ENCODE assay signal across 1 cellular context in the genomic region with DNA sequence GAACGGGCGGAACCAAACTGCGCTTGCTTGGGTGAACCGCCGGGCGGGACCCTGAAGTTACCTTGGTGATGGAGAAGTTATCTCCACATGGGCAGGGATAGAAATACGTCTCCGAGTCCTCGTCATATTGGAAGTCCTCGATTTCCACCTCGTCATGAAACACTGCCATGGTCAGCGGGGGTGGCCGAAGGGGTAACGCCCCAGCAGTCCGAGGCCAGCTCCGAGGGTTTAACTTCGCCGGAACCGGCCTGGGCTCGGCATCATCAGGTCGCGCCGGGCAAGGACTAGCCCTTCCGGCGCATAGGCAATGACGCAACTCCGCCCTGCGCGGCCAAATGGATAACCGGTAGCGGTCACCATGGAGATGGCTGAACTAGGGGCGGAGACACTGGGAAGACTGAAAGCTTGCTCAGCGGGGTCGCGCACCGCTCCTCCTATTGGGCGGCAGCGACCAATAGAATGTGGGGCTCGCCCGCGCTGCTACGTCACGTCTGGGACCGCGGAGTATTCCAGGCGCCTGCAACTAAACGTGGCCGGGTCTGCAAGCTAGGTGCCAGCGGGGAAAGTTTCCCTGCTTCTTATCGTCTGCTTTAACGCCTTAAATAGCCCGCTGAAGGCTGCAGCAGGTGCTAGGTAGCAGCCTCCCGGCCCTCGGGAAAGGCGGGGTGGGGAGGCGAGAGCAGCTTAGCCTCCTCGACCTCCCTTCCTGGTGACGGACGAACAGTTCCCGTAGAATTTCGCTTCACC.
A peak's percentile ranks its signal among the peaks of the same experiment; 100 is the strongest.
TF ChIP-seq lines count a peak whose summit lies in the region.

Gene DPH3, minus strand, starts transcription at position 236 of the 747 bp plus-strand sequence. Its CDS starts 67 bp downstream, at position 169.
A gene with protein sequence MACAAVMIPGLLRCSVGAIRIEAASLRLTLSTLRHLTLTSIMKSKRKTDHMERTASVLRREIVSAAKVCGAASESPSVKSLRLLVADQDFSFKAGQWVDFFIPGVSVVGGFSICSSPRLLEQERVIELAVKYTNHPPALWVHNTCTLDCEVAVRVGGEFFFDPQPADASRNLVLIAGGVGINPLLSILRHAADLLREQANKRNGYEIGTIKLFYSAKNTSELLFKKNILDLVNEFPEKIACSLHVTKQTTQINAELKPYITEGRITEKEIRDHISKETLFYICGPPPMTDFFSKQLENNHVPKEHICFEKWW (plus strand): TSS at position 505 of the 747 bp plus-strand sequence. CDS start 5,741 bp downstream, outside the sequence.

TF ChIP-seq in K562, 482 proteins besides CTCF, POLR2A, EP300 and RAD21 (continued from another document and continues in another):
- TF ChIP-seq BMI1 (IDR thresholded peaks at IDR 0.05; ENCODE audit: low read length) (peak; percentile 29; the same call in 1 of the 2 replicates), NFXL1 (CRISPR knock-in tag; IDR thresholded peaks at IDR 0.05) (0 out of 2 replicates have a peak, but pooled peaks have one; percentile 29), FOXM1 (IDR thresholded peaks at IDR 0.05; ENCODE audit: low read depth) (no peak), FOXM1 (CRISPR knock-in tag; IDR thresholded peaks at IDR 0.05; ENCODE audit: low read depth) (0 out of 2 replicates have a peak, but pooled peaks have one; percentile 54), SP2 (IDR thresholded peaks at IDR 0.05; ENCODE audit: extremely low read depth, low read depth, low read length, poor library complexity, severe bottlenecking) (peak; percentile 9), CAMTA2 (CRISPR knock-in tag; conservative IDR thresholded peaks at IDR 0.05) (no peak), RBFOX2 (IDR thresholded peaks at IDR 0.05; ENCODE audit: low read depth, low read length) (peak; percentile 97), RBM14 (IDR thresholded peaks at IDR 0.05; ENCODE audit: borderline replicate concordance, insufficient read depth, low read depth, low read length) (no peak), ZFX (CRISPR knock-in tag; IDR thresholded peaks at IDR 0.05) (peak; percentile 43; the same call in 1 of the 2 replicates), ZNF583 (CRISPR knock-in tag; IDR thresholded peaks at IDR 0.05) (peak; percentile 81), YY1 (IDR thresholded peaks at IDR 0.05; ENCODE audit: borderline replicate concordance in 1 of 3, control insufficient read depth in 1 of 3, extremely low read depth in 1 of 3, insufficient read depth in 3 of 3, insufficient read length in 1 of 3, insufficient replicate concordance in 2 of 3, low read depth in 1 of 3, low read length in 2 of 3) (peak in 2 of 3 experiments; percentile 56 to 72), CBX8 (IDR thresholded peaks at IDR 0.05; ENCODE audit: borderline replicate concordance, extremely low read depth, low read depth, low read length, poor library complexity, severe bottlenecking) (no peak), CXXC5 (CRISPR knock-in tag; IDR thresholded peaks at IDR 0.05) (peak; percentile 93), NR2F6 (CRISPR knock-in tag; IDR thresholded peaks at IDR 0.05) (peak; percentile 36; the same call in 1 of the 2 replicates), JUN (IDR thresholded peaks at IDR 0.05; ENCODE audit: borderline replicate concordance, low read depth, low read length) (peak; percentile 73), JUN (CRISPR knock-in tag; IDR thresholded peaks at IDR 0.05; ENCODE audit: borderline replicate concordance) (peak; percentile 91), HNRNPL (IDR thresholded peaks at IDR 0.05; ENCODE audit: low read depth, low read length) (no peak), ZNF232 (CRISPR knock-in tag; IDR thresholded peaks at IDR 0.05) (no peak), ZNF586 (CRISPR knock-in tag; conservative IDR thresholded peaks at IDR 0.05) (no peak), PHF20 (IDR thresholded peaks at IDR 0.05; ENCODE audit: partially characterized antibody) (peak; percentile 96), HLTF (IDR thresholded peaks at IDR 0.05) (no peak), ETV5 (CRISPR knock-in tag; IDR thresholded peaks at IDR 0.05; ENCODE audit: low read depth) (peak; percentile 81), TRIM24 (IDR thresholded peaks at IDR 0.05) (peak in 1 of 2 experiments; percentile 54; a peak in 1 of 4 replicates), SAFB2 (IDR thresholded peaks at IDR 0.05; ENCODE audit: borderline replicate concordance, low read depth, low read length, severe bottlenecking) (no peak), ZNF324 (CRISPR knock-in tag; IDR thresholded peaks at IDR 0.05) (peak; percentile 24; the same call in 1 of the 2 replicates), SMAD2 (IDR thresholded peaks at IDR 0.05; ENCODE audit: low read depth, low read length) (no peak), ETV1 (tag; conservative IDR thresholded peaks at IDR 0.05; ENCODE audit: low read depth) (peak; percentile 79), FOS (IDR thresholded peaks at IDR 0.05; ENCODE audit: extremely low read depth, insufficient read length) (peak; percentile 73), ZNF707 (CRISPR knock-in tag; conservative IDR thresholded peaks at IDR 0.05) (0 out of 2 replicates have a peak, but pooled peaks have one; percentile 15), ZBTB1 (CRISPR knock-in tag; IDR thresholded peaks at IDR 0.05; ENCODE audit: borderline replicate concordance, low read depth) (peak; percentile 70; the same call in 1 of the 2 replicates), TAF7 (tag; IDR thresholded peaks at IDR 0.05) (peak; percentile 61; the same call in 1 of the 2 replicates), MCM7 (IDR thresholded peaks at IDR 0.05) (no peak), ZNF3 (CRISPR knock-in tag; IDR thresholded peaks at IDR 0.05) (no peak), POLR2H (tag; IDR thresholded peaks at IDR 0.05; ENCODE audit: low read depth) (peak; percentile 79), HNRNPLL (IDR thresholded peaks at IDR 0.05; ENCODE audit: low read depth, low read length, poor library complexity, severe bottlenecking) (peak; percentile 72), HMGN3 (IDR thresholded peaks at IDR 0.05; ENCODE audit: borderline replicate concordance, extremely low read depth, insufficient read length, low read depth, low read length) (peak; percentile 68), ZBTB8A (IDR thresholded peaks at IDR 0.05; ENCODE audit: partially characterized antibody) (no peak), ZNF785 (CRISPR knock-in tag; IDR thresholded peaks at IDR 0.05) (no peak)
- TF ChIP-seq, protein P1, sequence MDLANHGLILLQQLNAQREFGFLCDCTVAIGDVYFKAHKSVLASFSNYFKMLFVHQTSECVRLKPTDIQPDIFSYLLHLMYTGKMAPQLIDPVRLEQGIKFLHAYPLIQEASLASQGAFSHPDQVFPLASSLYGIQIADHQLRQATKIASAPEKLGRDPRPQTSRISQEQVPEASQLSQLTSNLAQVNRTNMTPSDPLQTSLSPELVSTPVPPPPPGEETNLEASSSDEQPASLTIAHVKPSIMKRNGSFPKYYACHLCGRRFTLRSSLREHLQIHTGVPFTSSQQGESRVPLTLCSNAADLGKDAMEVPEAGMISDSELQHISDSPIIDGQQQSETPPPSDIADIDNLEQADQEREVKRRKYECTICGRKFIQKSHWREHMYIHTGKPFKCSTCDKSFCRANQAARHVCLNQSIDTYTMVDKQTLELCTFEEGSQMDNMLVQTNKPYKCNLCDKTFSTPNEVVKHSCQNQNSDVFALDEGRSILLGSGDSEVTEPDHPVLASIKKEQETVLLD (IDR thresholded peaks at IDR 0.05) = 0 out of 2 replicates have a peak, but pooled peaks have one; percentile 24
- TF ChIP-seq, protein P2, sequence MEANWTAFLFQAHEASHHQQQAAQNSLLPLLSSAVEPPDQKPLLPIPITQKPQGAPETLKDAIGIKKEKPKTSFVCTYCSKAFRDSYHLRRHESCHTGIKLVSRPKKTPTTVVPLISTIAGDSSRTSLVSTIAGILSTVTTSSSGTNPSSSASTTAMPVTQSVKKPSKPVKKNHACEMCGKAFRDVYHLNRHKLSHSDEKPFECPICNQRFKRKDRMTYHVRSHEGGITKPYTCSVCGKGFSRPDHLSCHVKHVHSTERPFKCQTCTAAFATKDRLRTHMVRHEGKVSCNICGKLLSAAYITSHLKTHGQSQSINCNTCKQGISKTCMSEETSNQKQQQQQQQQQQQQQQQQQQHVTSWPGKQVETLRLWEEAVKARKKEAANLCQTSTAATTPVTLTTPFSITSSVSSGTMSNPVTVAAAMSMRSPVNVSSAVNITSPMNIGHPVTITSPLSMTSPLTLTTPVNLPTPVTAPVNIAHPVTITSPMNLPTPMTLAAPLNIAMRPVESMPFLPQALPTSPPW (CRISPR knock-in tag; IDR thresholded peaks at IDR 0.05) = peak; percentile 11
- TF ChIP-seq, protein P3, sequence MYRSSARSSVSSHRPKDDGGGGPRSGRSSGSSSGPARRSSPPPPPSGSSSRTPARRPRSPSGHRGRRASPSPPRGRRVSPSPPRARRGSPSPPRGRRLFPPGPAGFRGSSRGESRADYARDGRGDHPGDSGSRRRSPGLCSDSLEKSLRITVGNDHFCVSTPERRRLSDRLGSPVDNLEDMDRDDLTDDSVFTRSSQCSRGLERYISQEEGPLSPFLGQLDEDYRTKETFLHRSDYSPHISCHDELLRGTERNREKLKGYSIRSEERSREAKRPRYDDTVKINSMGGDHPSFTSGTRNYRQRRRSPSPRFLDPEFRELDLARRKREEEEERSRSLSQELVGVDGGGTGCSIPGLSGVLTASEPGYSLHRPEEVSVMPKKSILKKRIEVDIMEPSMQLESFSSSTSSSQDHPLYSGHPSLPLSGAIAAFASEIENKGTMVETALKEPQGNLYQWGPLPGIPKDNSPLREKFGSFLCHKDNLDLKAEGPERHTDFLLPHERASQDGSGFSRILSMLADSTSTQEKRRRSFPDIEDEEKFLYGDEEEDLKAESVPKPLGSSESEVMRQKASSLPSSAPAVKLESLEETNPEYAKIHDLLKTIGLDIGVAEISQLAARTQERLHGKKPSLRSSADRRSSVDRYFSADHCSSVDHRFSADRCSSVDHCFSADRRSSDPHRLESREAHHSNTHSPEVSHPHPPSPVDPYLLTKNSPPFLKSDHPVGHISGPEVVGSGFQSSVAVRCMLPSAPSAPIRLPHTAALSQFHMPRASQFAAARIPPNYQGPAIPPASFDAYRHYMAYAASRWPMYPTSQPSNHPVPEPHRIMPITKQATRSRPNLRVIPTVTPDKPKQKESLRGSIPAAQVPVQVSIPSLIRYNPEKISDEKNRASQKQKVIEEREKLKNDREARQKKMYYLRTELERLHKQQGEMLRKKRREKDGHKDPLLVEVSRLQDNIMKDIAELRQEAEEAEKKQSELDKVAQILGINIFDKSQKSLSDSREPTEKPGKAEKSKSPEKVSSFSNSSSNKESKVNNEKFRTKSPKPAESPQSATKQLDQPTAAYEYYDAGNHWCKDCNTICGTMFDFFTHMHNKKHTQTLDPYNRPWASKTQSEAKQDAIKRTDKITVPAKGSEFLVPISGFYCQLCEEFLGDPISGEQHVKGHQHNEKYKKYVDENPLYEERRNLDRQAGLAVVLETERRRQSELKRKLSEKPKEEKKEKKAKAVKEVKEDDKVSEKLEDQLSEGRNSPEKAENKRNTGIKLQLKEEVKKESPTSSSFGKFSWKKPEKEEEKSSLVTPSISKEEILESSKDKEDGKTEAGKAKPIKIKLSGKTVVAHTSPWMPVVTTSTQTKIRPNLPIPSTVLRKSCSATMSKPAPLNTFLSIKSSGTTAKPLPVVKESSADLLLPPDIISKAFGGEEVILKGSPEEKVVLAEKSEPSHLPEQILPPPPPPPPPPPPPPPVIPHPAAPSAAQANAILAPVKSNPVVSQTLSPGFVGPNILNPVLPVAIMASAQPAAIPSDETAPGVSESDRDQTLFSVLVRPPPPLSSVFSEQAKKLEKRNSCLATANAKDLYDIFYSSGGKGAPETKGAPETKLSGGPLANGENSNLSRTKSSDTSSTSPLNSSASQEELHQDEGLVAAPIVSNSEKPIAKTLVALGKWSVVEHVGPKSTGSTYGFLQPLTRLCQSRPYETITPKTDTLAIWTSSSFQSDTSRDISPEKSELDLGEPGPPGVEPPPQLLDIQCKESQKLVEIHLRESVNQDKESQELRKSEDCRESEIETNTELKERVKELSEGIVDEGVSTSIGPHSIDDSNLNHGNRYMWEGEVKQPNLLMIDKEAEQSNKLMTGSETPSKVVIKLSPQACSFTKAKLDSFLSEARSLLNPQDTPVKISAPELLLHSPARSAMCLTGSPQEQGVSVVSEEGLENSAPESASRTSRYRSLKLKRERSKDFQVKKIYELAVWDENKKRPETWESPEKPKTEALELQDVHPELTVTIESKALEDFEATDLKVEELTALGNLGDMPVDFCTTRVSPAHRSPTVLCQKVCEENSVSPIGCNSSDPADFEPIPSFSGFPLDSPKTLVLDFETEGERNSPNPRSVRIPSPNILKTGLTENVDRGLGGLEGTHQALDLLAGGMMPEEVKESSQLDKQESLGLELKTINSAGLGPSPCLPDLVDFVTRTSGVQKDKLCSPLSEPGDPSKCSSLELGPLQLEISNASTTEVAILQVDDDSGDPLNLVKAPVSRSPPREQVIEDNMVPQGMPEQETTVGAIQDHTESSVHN (IDR thresholded peaks at IDR 0.05; ENCODE audit: borderline replicate concordance in 1 of 2, low read depth in 1 of 2) = no peak
- TF ChIP-seq, protein P4, sequence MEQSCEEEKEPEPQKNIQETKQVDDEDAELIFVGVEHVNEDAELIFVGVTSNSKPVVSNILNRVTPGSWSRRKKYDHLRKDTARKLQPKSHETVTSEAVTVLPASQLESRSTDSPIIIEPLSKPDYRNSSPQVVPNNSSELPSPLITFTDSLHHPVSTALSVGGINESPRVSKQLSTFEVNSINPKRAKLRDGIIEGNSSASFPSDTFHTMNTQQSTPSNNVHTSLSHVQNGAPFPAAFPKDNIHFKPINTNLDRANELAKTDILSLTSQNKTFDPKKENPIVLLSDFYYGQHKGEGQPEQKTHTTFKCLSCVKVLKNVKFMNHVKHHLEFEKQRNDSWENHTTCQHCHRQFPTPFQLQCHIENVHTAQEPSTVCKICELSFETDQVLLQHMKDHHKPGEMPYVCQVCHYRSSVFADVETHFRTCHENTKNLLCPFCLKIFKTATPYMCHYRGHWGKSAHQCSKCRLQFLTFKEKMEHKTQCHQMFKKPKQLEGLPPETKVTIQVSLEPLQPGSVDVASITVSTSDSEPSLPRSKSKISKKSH (CRISPR knock-in tag; IDR thresholded peaks at IDR 0.05) = no peak
